Comparison of ENCODE assay signal across 24 cellular contexts in the genomic region with DNA sequence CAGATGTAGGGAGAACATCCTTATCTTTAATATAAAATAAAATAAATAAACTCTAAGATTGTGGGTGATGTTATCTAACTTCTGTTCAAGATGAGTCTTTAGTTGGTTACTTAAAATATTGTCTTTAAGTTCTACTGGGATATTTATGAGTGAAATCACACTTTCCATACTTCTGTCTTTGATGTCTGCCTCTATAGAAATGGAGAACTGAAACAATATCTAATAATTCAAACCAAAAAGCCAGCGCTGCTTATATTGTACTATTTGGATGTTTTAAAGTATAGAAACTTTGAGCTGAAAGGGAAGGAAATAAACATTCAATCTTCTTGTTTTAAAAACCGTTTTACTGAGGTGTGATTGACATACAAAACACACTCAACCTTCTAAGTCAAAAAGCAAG.
"Had no signal": no experiment of that assay in that cellular context is flagged by ENCODE, and none has a peak within 500 bp of the region (broad histone marks: within the 10 kb centered on the region; RNA-seq: fewer than 3 reads in every experiment).

No MANE protein-coding gene starts in this region.

- H3K27ac Mint-ChIP-seq: activated naive CD8-positive, alpha-beta T cell treated with anti-CD3 and anti-CD28 coated beads for 36 hours; activated T-helper 2 cell treated with anti-CD3 and anti-CD28 coated beads, Interferon-gamma antibody, Interleukin-2, Interleukin-4, amounts not matched to agents 10 μg/mL and 5 μg/mL and 100 μg/mL, durations not matched to agents 14 hours and 24 hours and 36 hours; nephron; stimulated activated naive CD8-positive, alpha-beta T cell treated with anti-CD3 and anti-CD28 coated beads, Interleukin-15, amount 100 ng/mL, for 72 hours had no signal

- H3K4me3 ChIP-seq: breast epithelium, dorsolateral prefrontal cortex, heart left ventricle, pancreas, right lobe of liver, skin epidermis, tibial artery had no signal

- H3K27me3 Mint-ChIP-seq: activated naive CD8-positive, alpha-beta T cell treated with anti-CD3 and anti-CD28 coated beads for 36 hours; central memory CD8-positive, alpha-beta T cell; stimulated activated naive CD8-positive, alpha-beta T cell treated with anti-CD3 and anti-CD28 coated beads, Interleukin-15, amount 100 ng/mL, for 72 hours had no signal

- DNase-seq: activated CD4-positive, alpha-beta T cell treated with anti-CD3 and anti-CD28 coated beads for 4 hours; activated CD4-positive, alpha-beta T cell treated with anti-CD3 and anti-CD28 coated beads, Interleukin-2, amount 50 U/mL, for 48 hours; activated CD4-positive, CD25-positive, alpha-beta regulatory T cell; activated CD8-positive, alpha-beta memory T cell treated with anti-CD3 and anti-CD28 coated beads, Interleukin-2, amount 50 U/mL, for 48 hours; activated naive CD4-positive, alpha-beta T cell treated with Interleukin-2 at 50 U/mL for 16 hours; activated naive CD8-positive, alpha-beta T cell treated with anti-CD3 and anti-CD28 coated beads for 36 hours; activated T-cell treated with anti-CD3 and anti-CD28 coated beads, Interleukin-2, amount 50 U/mL, for 4 hours; dorsolateral prefrontal cortex; heart left ventricle; left ventricle myocardium superior; mammary epithelial cell; midbrain; pancreas; right lobe of liver; stimulated activated CD4-positive, alpha-beta T cell treated with anti-CD3 and anti-CD28 coated beads, Interleukin-1b, Interleukin-23, amount 100 ng/mL, for 48 hours; stimulated activated naive CD8-positive, alpha-beta T cell treated with anti-CD3 and anti-CD28 coated beads, Interleukin-15, amount 100 ng/mL, for 72 hours; T1000; tibial artery had no signal

- H3K27me3 ChIP-seq: neutrophil, right lobe of liver, tibial artery had no signal

- H3K4me1 ChIP-seq: breast epithelium, heart left ventricle, pancreas, right lobe of liver, tibial artery had no signal

- H3K9me3 Mint-ChIP-seq: activated naive CD8-positive, alpha-beta T cell treated with anti-CD3 and anti-CD28 coated beads for 36 hours; activated T-cell treated with anti-CD3 and anti-CD28 coated beads, Interleukin-2, amount 50 U/mL, for 4 hours; activated T-helper 2 cell treated with anti-CD3 and anti-CD28 coated beads, Interferon-gamma antibody, Interleukin-2, Interleukin-4, amounts not matched to agents 10 μg/mL and 5 μg/mL and 100 μg/mL, durations not matched to agents 14 hours and 24 hours and 36 hours; central memory CD8-positive, alpha-beta T cell; stimulated activated naive CD8-positive, alpha-beta T cell treated with anti-CD3 and anti-CD28 coated beads, Interleukin-15, amount 100 ng/mL, for 72 hours had no signal

- ATAC-seq: activated T-cell treated with anti-CD3 and anti-CD28 coated beads, Interleukin-2, amount 50 U/mL, for 4 hours; heart left ventricle; left ventricle myocardium superior; pancreas; right lobe of liver; stimulated activated naive CD8-positive, alpha-beta T cell treated with anti-CD3 and anti-CD28 coated beads, Interleukin-15, amount 100 ng/mL, for 72 hours had no signal

- H3K4me1 Mint-ChIP-seq: nephron had no signal

- H3K36me3 Mint-ChIP-seq: activated naive CD8-positive, alpha-beta T cell treated with anti-CD3 and anti-CD28 coated beads for 36 hours had no signal

- H3K27ac ChIP-seq: breast epithelium, dorsolateral prefrontal cortex, heart left ventricle, neutrophil, pancreas, right lobe of liver, skin epidermis, tibial artery had no signal

- H3K36me3 ChIP-seq: breast epithelium, heart left ventricle, neutrophil, pancreas, right lobe of liver, tibial artery had no signal

- H3K9me3 ChIP-seq: breast epithelium, heart left ventricle, neutrophil, pancreas, right lobe of liver, tibial artery had no signal

- H3K4me3 Mint-ChIP-seq: activated naive CD8-positive, alpha-beta T cell treated with anti-CD3 and anti-CD28 coated beads for 36 hours; activated T-cell treated with anti-CD3 and anti-CD28 coated beads, Interleukin-2, amount 50 U/mL, for 4 hours; central memory CD8-positive, alpha-beta T cell; nephron; stimulated activated naive CD8-positive, alpha-beta T cell treated with anti-CD3 and anti-CD28 coated beads, Interleukin-15, amount 100 ng/mL, for 72 hours had no signal
